16 cellular contexts compared by ENCODE assay signal in the genomic region with DNA sequence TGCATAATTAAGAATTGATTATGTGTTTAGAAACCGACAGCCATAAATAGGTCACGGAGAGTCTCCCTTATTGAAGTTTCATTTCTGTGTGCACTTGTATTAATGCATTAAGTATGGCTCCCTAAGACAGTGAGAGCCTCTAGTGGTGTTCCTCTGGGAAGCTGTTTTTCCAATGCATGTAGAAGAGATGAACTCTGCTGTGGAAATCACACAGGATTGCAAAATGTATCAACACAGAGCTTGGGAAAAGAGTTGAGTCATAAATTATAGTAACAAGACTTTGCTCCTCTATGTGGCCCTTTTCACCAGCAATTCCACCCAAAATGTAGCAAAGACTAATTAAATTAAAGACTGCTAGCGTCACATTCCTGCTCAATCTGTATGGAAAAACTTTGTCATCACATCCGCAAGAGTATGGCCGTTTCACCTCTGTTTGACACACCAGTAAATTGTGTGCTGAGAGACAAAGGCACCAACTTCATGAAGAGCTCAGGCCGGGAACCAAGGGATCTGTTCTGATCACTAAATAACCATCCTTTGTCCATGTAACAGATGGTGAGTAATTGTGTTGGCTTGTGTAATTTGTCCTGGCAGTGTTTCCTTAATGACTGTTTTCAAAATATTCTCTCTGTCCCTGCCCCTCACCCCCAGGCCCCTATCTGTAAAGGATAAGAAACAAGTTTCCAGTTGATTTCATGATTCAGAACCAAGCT.
DNase-seq lines count a peak whose midpoint lies in the region; ATAC-seq and TF ChIP-seq lines count a peak whose summit lies in the region.
"Had no signal": no experiment of that assay in that cellular context is flagged by ENCODE, and none has a peak within 500 bp of the region (broad histone marks: within the 10 kb centered on the region; RNA-seq: fewer than 3 reads in every experiment).

No MANE protein-coding gene starts in this region.

- peak; percentile 93 for DNase-seq in EH (ENCODE audit: low read depth)
- DNase-seq in NCI-H2227 treated with DMSO at 0.1 percent for 48 hours (lab: John Stamatoyannopoulos, UW) = peak; percentile 14
- no peak for DNase-seq in esophagus muscularis mucosa (ENCODE audit: extremely low spot score)
- peak; percentile 85 for DNase-seq in osteoblast (ENCODE audit: insufficient read length, low spot score, missing footprints)
- no peak for DNase-seq in nephron progenitor cell
- no peak for DNase-seq in natural killer cell treated with Interleukin-12 subunit alpha and Interleukin-12 subunit beta and Interleukin-15 and Interleukin-18, amount 100 ng/mL, for 72 hours (ENCODE audit: low spot score)
- DNase-seq in BE2C = no peak
- DNase-seq: activated CD4-positive, alpha-beta T cell treated with anti-CD3 and anti-CD28 coated beads, Interleukin-2, amount 10 ng/mL, durations not matched to agents 7 days and 5 days; COR-L47; MM.1S; NK-92 treated with Interleukin-12 subunit alpha and Interleukin-12 subunit beta, amount 100 ng/mL, for 24 hours; pancreas; stimulated activated CD4-positive, alpha-beta T cell treated with anti-CD3 and anti-CD28 coated beads, Interleukin-4, amount 100 ng/mL, for 24 hours had no signal

- H3K36me3 ChIP-seq in esophagus muscularis mucosa (no peaks in the 10 kb centered on the region), osteoblast (ENCODE audit: insufficient read depth, low read length) (no peaks in the 10 kb centered on the region), BE2C (no peaks in the 10 kb centered on the region)
- H3K36me3 ChIP-seq: pancreas had no signal

- H3K4me3 ChIP-seq in esophagus muscularis mucosa (no peak overlapping the region), osteoblast (ENCODE audit: insufficient read depth, low read length) (peak overlapping the region; percentile 6), BE2C (ENCODE audit: low read depth, low read length) (no peak overlapping the region)
- H3K4me3 ChIP-seq: GM12878, pancreas had no signal

- peak overlapping the region; percentile 36 for H2AFZ ChIP-seq in osteoblast (ENCODE audit: low read length)

- no peak for ATAC-seq in natural killer cell treated with Interleukin-12 subunit alpha and Interleukin-12 subunit beta and Interleukin-15 and Interleukin-18, amount 100 ng/mL, for 72 hours
- no peak for ATAC-seq in GM21786 (IDR thresholded peaks at IDR 0.05; ENCODE audit: unreplicated experiment)
- ATAC-seq: activated naive CD4-positive, alpha-beta T cell treated with anti-CD3 and anti-CD28 coated beads, Interleukin-2, amount 50 U/mL, for 72 hours; GM12878 had no signal

- peaks cover 5% of the 10 kb centered on the region for H3K79me2 ChIP-seq in osteoblast (ENCODE audit: insufficient read depth, low read length)

- no peak for TF ChIP-seq POLR2A in esophagus muscularis mucosa (IDR thresholded peaks at IDR 0.05; ENCODE audit: low read depth)

- WGBS in esophagus muscularis mucosa = 70% methylated on average over 6 of the region's 6 CpGs

- H3K9me3 ChIP-seq in esophagus muscularis mucosa (no peaks in the 10 kb centered on the region), osteoblast (ENCODE audit: low read depth, low read length) (no peaks in the 10 kb centered on the region), BE2C (no peaks in the 10 kb centered on the region)
- H3K9me3 ChIP-seq: pancreas had no signal

- peaks cover 5% of the 10 kb centered on the region for H3K9me3 Mint-ChIP-seq in nephron progenitor cell
- H3K9me3 Mint-ChIP-seq in natural killer cell treated with Interleukin-12 subunit alpha and Interleukin-12 subunit beta and Interleukin-15 and Interleukin-18, amount 100 ng/mL, for 72 hours = no peaks in the 10 kb centered on the region
- H3K9me3 Mint-ChIP-seq: activated CD4-positive, alpha-beta T cell treated with anti-CD3 and anti-CD28 coated beads, Interleukin-2, amount 10 ng/mL, durations not matched to agents 7 days and 5 days; activated naive CD4-positive, alpha-beta T cell treated with anti-CD3 and anti-CD28 coated beads, Interleukin-2, amount 50 U/mL, for 72 hours had no signal

- no peaks in the 10 kb centered on the region for H3K27me3 ChIP-seq in esophagus muscularis mucosa
- no peaks in the 10 kb centered on the region for H3K27me3 ChIP-seq in osteoblast (ENCODE audit: insufficient read depth, low read length)
- H3K27me3 ChIP-seq in BE2C = no peaks in the 10 kb centered on the region
- H3K27me3 ChIP-seq: pancreas had no signal

- TF ChIP-seq EP300 in esophagus muscularis mucosa (IDR thresholded peaks at IDR 0.05) = no peak

- H3K27ac ChIP-seq in esophagus muscularis mucosa (replicated peaks in 1 of 4) (peak overlapping the region in 3 of 4 donors; percentile 9 to 40 (median 16)), osteoblast (ENCODE audit: low read depth, low read length) (peak overlapping the region; percentile 95)
- H3K27ac ChIP-seq: pancreas had no signal

- H3K4me2 ChIP-seq in osteoblast (ENCODE audit: insufficient read depth, low read length) = peak overlapping the region; percentile 50

- no peaks in the 10 kb centered on the region for H3K36me3 Mint-ChIP-seq in nephron progenitor cell (ENCODE audit: low read depth)
- H3K36me3 Mint-ChIP-seq in natural killer cell treated with Interleukin-12 subunit alpha and Interleukin-12 subunit beta and Interleukin-15 and Interleukin-18, amount 100 ng/mL, for 72 hours = no peaks in the 10 kb centered on the region
- H3K36me3 Mint-ChIP-seq: activated naive CD4-positive, alpha-beta T cell treated with anti-CD3 and anti-CD28 coated beads, Interleukin-2, amount 50 U/mL, for 72 hours had no signal

- H3K4me3 Mint-ChIP-seq in nephron progenitor cell = no peak overlapping the region
- H3K4me3 Mint-ChIP-seq in natural killer cell treated with Interleukin-12 subunit alpha and Interleukin-12 subunit beta and Interleukin-15 and Interleukin-18, amount 100 ng/mL, for 72 hours = no peak overlapping the region
- H3K4me3 Mint-ChIP-seq: activated CD4-positive, alpha-beta T cell treated with anti-CD3 and anti-CD28 coated beads, Interleukin-2, amount 10 ng/mL, durations not matched to agents 7 days and 5 days had no signal

- H3K4me1 ChIP-seq in esophagus muscularis mucosa = peaks cover 6 to 17% (median 11%) of the 10 kb centered on the region in 4 donors
- H3K4me1 ChIP-seq in osteoblast (ENCODE audit: insufficient read depth, low read length) = peaks cover 21% of the 10 kb centered on the region
- no peaks in the 10 kb centered on the region for H3K4me1 ChIP-seq in BE2C
- H3K4me1 ChIP-seq: pancreas had no signal

- H3K27me3 Mint-ChIP-seq in nephron progenitor cell (ENCODE audit: low read depth, poor library complexity) = no peaks in the 10 kb centered on the region
- no peaks in the 10 kb centered on the region for H3K27me3 Mint-ChIP-seq in natural killer cell treated with Interleukin-12 subunit alpha and Interleukin-12 subunit beta and Interleukin-15 and Interleukin-18, amount 100 ng/mL, for 72 hours

- no peak overlapping the region for H3K27ac Mint-ChIP-seq in nephron progenitor cell
- H3K27ac Mint-ChIP-seq in natural killer cell treated with Interleukin-12 subunit alpha and Interleukin-12 subunit beta and Interleukin-15 and Interleukin-18, amount 100 ng/mL, for 72 hours = no peak overlapping the region
- H3K27ac Mint-ChIP-seq: activated CD4-positive, alpha-beta T cell treated with anti-CD3 and anti-CD28 coated beads, Interleukin-2, amount 10 ng/mL, durations not matched to agents 7 days and 5 days; activated naive CD4-positive, alpha-beta T cell treated with anti-CD3 and anti-CD28 coated beads, Interleukin-2, amount 50 U/mL, for 72 hours had no signal

- H4K20me1 ChIP-seq in osteoblast (ENCODE audit: insufficient read depth, low read length) = no peaks in the 10 kb centered on the region

- peaks cover 7% of the 10 kb centered on the region for H3K4me1 Mint-ChIP-seq in nephron progenitor cell
- H3K4me1 Mint-ChIP-seq in natural killer cell treated with Interleukin-12 subunit alpha and Interleukin-12 subunit beta and Interleukin-15 and Interleukin-18, amount 100 ng/mL, for 72 hours (ENCODE audit: low read depth in 2 of 2) = no peaks in the 10 kb centered on the region
- H3K4me1 Mint-ChIP-seq: activated CD4-positive, alpha-beta T cell treated with anti-CD3 and anti-CD28 coated beads, Interleukin-2, amount 10 ng/mL, durations not matched to agents 7 days and 5 days had no signal

- TF ChIP-seq CTCF in esophagus muscularis mucosa (IDR thresholded peaks at IDR 0.05) = no peak
- TF ChIP-seq CTCF in osteoblast (IDR thresholded peaks at IDR 0.05; ENCODE audit: extremely low read depth, low read depth, low read length) = peak; percentile 53
- no peak for TF ChIP-seq CTCF in nephron progenitor cell (IDR thresholded peaks at IDR 0.05)
- no peak for TF ChIP-seq CTCF in BE2C (IDR thresholded peaks at IDR 0.05; ENCODE audit: low read depth, low read length)

- intact Hi-C loops in esophagus muscularis mucosa (cut with DNase I) = no loop called here

Comparison
In these comparisons a context has a peak if more than half of its experiments do, and no peak if none do; other contexts are left out.
1. DNase-seq: peak in EH (single experiment), NCI-H2227 treated with DMSO at 0.1 percent for 48 hours (single experiment) and osteoblast (single experiment); none in esophagus muscularis mucosa (single experiment), nephron progenitor cell (single experiment), natural killer cell treated with Interleukin-12 subunit alpha and Interleukin-12 subunit beta and Interleukin-15 and Interleukin-18, amount 100 ng/mL, for 72 hours (single experiment) and BE2C (single experiment).